8 cellular contexts compared by ENCODE assay signal in the genomic region with DNA sequence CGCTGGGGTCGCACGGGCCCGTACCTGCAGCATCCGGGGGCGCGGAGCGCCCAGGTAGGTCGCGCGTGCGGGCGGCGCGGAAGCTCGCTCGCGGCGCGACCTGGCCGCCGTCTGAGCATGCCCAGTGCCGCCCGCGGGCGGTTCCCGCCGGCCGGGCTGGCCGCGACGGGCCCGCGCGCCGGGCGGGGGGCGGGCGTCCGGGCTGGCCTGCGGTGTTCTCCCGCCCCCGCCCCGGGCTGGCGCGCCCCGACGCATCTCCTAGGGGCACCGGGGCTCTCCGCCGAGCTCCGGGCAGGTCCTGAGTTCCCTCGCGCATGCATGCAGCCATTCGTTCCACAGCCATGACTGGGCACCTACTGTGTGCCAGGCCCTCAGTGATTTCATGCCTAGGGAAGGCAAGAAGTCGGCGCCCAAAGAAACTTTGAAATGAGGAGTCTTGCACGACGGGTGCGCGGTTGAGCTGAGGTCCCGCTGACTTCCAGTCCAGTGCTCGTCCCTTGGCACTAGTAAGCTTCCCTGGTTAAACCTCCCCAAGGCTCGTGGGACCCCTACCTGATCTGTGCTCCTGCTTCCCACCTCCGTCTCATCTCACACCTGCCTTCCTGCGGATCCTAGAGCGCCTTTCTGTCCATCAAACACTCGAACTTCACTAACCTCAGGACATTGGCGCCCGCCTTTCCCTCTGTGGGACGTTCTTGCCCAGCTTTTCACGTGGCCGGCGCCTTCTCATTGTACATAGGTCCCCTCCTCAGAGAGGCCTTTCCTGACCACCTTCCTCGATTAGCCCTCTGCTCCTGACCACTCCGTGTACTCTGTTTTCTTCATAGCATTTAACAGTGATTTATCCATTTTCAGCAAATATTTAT. TPM values are rescaled to one million over a fixed set of nuclear protein-coding genes. Genes with fewer than 3 reads are reported as not detected.
DNase-seq lines count a peak whose midpoint lies in the region; ATAC-seq and TF ChIP-seq lines count a peak whose summit lies in the region.

A gene with protein sequence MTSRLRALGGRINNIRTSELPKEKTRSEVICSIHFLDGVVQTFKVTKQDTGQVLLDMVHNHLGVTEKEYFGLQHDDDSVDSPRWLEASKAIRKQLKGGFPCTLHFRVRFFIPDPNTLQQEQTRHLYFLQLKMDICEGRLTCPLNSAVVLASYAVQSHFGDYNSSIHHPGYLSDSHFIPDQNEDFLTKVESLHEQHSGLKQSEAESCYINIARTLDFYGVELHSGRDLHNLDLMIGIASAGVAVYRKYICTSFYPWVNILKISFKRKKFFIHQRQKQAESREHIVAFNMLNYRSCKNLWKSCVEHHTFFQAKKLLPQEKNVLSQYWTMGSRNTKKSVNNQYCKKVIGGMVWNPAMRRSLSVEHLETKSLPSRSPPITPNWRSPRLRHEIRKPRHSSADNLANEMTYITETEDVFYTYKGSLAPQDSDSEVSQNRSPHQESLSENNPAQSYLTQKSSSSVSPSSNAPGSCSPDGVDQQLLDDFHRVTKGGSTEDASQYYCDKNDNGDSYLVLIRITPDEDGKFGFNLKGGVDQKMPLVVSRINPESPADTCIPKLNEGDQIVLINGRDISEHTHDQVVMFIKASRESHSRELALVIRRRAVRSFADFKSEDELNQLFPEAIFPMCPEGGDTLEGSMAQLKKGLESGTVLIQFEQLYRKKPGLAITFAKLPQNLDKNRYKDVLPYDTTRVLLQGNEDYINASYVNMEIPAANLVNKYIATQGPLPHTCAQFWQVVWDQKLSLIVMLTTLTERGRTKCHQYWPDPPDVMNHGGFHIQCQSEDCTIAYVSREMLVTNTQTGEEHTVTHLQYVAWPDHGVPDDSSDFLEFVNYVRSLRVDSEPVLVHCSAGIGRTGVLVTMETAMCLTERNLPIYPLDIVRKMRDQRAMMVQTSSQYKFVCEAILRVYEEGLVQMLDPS (minus strand): TSS at position 113 of the 866 bp plus-strand sequence. CDS start 34,873 bp downstream, outside the sequence.

- H3K23ac ChIP-seq in mesenchymal stem cell (ENCODE audit: low read length in 2 of 2): no peak within 1 kb of the TSS

- TF ChIP-seq CTCF in BJ (IDR thresholded peaks at IDR 0.05; ENCODE audit: insufficient read depth, low read depth, low read length) (no peak), colonic mucosa (IDR thresholded peaks at IDR 0.05) (no peak)

- peak within 1 kb of the TSS; percentile 47 for H3K4me3 ChIP-seq in BJ (ENCODE audit: low read depth, low read length)
- H3K4me3 ChIP-seq in colonic mucosa: peak within 1 kb of the TSS; percentile 52
- H3K4me3 ChIP-seq in mesenchymal stem cell (ENCODE audit: insufficient read depth in 1 of 2, low read depth in 1 of 2, low read length in 2 of 2): peak within 1 kb of the TSS; percentile 72 to 77

- H3K36me3 ChIP-seq in BJ (ENCODE audit: control insufficient read depth, insufficient read depth, low read length) (no peaks in the 10 kb centered on the region), colonic mucosa (no peaks in the 10 kb centered on the region), mesenchymal stem cell (ENCODE audit: control insufficient read depth in 1 of 2, insufficient read depth in 2 of 2, low read depth in 1 of 2, low read length in 2 of 2) (peaks cover 0 to 4% of the 10 kb centered on the region in 2 experiments)

- intact Hi-C loops in colonic mucosa (cut with DNase I): no loop called here

- H2AK5ac ChIP-seq in mesenchymal stem cell (ENCODE audit: low read length, severe bottlenecking): peak within 1 kb of the TSS; percentile 13

- 8% methylated on average over 73 of the region's 76 CpGs for WGBS in mesenchymal stem cell

- POLR2A ChIA-PET in BJ (lab: Charles Lee): no interaction called here

- peak within 1 kb of the TSS; percentile 5 for H2AFZ ChIP-seq in mesenchymal stem cell (ENCODE audit: low read depth, low read length)

- H3K9ac ChIP-seq in colonic mucosa (ENCODE audit: low read depth in 2 of 2, low read length in 2 of 2) (peak within 1 kb of the TSS; percentile 66 to 81), mesenchymal stem cell (ENCODE audit: low read length) (no peak within 1 kb of the TSS)

- peak within 1 kb of the TSS; percentile 22 for H2BK5ac ChIP-seq in mesenchymal stem cell (ENCODE audit: low read depth, low read length, poor library complexity, severe bottlenecking)

- H3K18ac ChIP-seq in mesenchymal stem cell (ENCODE audit: low read depth in 1 of 2, low read length in 2 of 2): peak within 1 kb of the TSS in 1 of 2 experiments; percentile 28

- CTCF ChIA-PET in BJ (lab: Yijun Ruan, JAX): interaction anchor here (0.9 to 1.8 kb wide), 3 partner anchors 15 to 17 kb away, joined by 4 to 5 read pairs (median 4); no protein-coding TSS in a partner anchor

- no peak for TF ChIP-seq RAD21 in Ishikawa (IDR thresholded peaks at IDR 0.05; ENCODE audit: low read depth)

- H3K4ac ChIP-seq in mesenchymal stem cell (ENCODE audit: low read depth in 1 of 2, low read length in 2 of 2): no peak within 1 kb of the TSS

- no peak within 1 kb of the TSS for H2BK15ac ChIP-seq in mesenchymal stem cell (ENCODE audit: low read depth, poor library complexity, severe bottlenecking)

- H3K14ac ChIP-seq in mesenchymal stem cell (ENCODE audit: low read length in 2 of 2): no peak within 1 kb of the TSS

- H3K9me3 ChIP-seq in colonic mucosa: no peaks in the 10 kb centered on the region
- H3K9me3 ChIP-seq in mesenchymal stem cell (ENCODE audit: control insufficient read depth, low read length): no peaks in the 10 kb centered on the region

- H2BK120ac ChIP-seq in mesenchymal stem cell (ENCODE audit: low read depth, low read length): peak within 1 kb of the TSS; percentile 19

- no peak for DNase-seq in BJ (ENCODE audit: low read depth)
- peak; percentile 45 for DNase-seq in colonic mucosa
- no peak for DNase-seq in mesenchymal stem cell
- no peak for DNase-seq in H4 (ENCODE audit: low spot score)
- DNase-seq in inferior parietal cortex (ENCODE audit: extremely low spot score): no peak

- peaks cover 20% of the 10 kb centered on the region for H3K79me1 ChIP-seq in mesenchymal stem cell (replicated peaks; ENCODE audit: low read length, poor library complexity, severe bottlenecking)

- H3K27ac ChIP-seq in colonic mucosa: peak within 1 kb of the TSS; percentile 57
- peak within 1 kb of the TSS; percentile 48 for H3K27ac ChIP-seq in mesenchymal stem cell (ENCODE audit: low read length, poor library complexity, severe bottlenecking)

- peak within 1 kb of the TSS; percentile 89 for H3K4me2 ChIP-seq in mesenchymal stem cell (ENCODE audit: low read length, poor library complexity, severe bottlenecking)

- H3K27me3 ChIP-seq in BJ (ENCODE audit: control insufficient read depth, insufficient read depth, low read length): peaks cover 21% of the 10 kb centered on the region
- H3K27me3 ChIP-seq in colonic mucosa: peaks cover 7% of the 10 kb centered on the region
- peaks cover 12 to 93% of the 10 kb centered on the region in 2 experiments for H3K27me3 ChIP-seq in mesenchymal stem cell (ENCODE audit: control insufficient read depth in 1 of 2, insufficient read depth in 1 of 2, low read length in 2 of 2)

- no peak for ATAC-seq in GM19023 (IDR thresholded peaks at IDR 0.05; ENCODE audit: unreplicated experiment)
- no peak for ATAC-seq in HG02763 (IDR thresholded peaks at IDR 0.05; ENCODE audit: unreplicated experiment)

- no peak within 1 kb of the TSS for H4K91ac ChIP-seq in mesenchymal stem cell (ENCODE audit: low read length)

- H4K8ac ChIP-seq in mesenchymal stem cell (ENCODE audit: low read length): no peak within 1 kb of the TSS

- TF ChIP-seq EP300 in Ishikawa (IDR thresholded peaks at IDR 0.05; ENCODE audit: borderline replicate concordance): no peak

- no peak within 1 kb of the TSS for H2BK12ac ChIP-seq in mesenchymal stem cell (ENCODE audit: low read length in 2 of 2)

- H3K4me1 ChIP-seq in colonic mucosa (no peaks in the 10 kb centered on the region), mesenchymal stem cell (ENCODE audit: control insufficient read depth, insufficient read depth, low read depth, low read length) (peaks cover 34% of the 10 kb centered on the region)

TF ChIP-seq in Ishikawa, 13 proteins besides CTCF, POLR2A, EP300 and RAD21 (continues in another document):
- TF ChIP-seq, protein P1, sequence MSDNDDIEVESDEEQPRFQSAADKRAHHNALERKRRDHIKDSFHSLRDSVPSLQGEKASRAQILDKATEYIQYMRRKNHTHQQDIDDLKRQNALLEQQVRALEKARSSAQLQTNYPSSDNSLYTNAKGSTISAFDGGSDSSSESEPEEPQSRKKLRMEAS (IDR thresholded peaks at IDR 0.05): 0 out of 2 replicates have a peak, but pooled peaks have one; percentile 18
- TF ChIP-seq, protein P2, sequence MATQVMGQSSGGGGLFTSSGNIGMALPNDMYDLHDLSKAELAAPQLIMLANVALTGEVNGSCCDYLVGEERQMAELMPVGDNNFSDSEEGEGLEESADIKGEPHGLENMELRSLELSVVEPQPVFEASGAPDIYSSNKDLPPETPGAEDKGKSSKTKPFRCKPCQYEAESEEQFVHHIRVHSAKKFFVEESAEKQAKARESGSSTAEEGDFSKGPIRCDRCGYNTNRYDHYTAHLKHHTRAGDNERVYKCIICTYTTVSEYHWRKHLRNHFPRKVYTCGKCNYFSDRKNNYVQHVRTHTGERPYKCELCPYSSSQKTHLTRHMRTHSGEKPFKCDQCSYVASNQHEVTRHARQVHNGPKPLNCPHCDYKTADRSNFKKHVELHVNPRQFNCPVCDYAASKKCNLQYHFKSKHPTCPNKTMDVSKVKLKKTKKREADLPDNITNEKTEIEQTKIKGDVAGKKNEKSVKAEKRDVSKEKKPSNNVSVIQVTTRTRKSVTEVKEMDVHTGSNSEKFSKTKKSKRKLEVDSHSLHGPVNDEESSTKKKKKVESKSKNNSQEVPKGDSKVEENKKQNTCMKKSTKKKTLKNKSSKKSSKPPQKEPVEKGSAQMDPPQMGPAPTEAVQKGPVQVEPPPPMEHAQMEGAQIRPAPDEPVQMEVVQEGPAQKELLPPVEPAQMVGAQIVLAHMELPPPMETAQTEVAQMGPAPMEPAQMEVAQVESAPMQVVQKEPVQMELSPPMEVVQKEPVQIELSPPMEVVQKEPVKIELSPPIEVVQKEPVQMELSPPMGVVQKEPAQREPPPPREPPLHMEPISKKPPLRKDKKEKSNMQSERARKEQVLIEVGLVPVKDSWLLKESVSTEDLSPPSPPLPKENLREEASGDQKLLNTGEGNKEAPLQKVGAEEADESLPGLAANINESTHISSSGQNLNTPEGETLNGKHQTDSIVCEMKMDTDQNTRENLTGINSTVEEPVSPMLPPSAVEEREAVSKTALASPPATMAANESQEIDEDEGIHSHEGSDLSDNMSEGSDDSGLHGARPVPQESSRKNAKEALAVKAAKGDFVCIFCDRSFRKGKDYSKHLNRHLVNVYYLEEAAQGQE (IDR thresholded peaks at IDR 0.05; ENCODE audit: low read depth): no peak
- TF ChIP-seq TEAD4 (IDR thresholded peaks at IDR 0.05): no peak
- no peak for TF ChIP-seq ZBTB7A (IDR thresholded peaks at IDR 0.05; ENCODE audit: low read depth)
- TF ChIP-seq TAF1 (IDR thresholded peaks at IDR 0.05; ENCODE audit: low read depth): no peak

RNA-seq across cellular contexts. Expression of the gene that starts here (rescaled TPM):
- 1.1 and 1.4 TPM in 2 replicates for polyA plus RNA-seq in BJ (2011; rRNA removed)
- polyA minus RNA-seq in BJ (2011; rRNA and poly(A)+ RNA removed): 1.1 and 1.2 TPM in 2 replicates
- total RNA-seq in colonic mucosa: 10 to 100 TPM; 23.6 to 26.7 TPM
- polyA plus RNA-seq in mesenchymal stem cell (2013, experiment 1 of 2): 1.4 TPM
- 1.5 TPM for polyA plus RNA-seq in mesenchymal stem cell (2013, experiment 2 of 2)
- total RNA-seq in H4 (2014; rRNA removed; shearing (Covaris generic)): 5.2 and 5.9 TPM in 2 replicates
